18 cellular contexts compared by ENCODE assay signal in the genomic region with DNA sequence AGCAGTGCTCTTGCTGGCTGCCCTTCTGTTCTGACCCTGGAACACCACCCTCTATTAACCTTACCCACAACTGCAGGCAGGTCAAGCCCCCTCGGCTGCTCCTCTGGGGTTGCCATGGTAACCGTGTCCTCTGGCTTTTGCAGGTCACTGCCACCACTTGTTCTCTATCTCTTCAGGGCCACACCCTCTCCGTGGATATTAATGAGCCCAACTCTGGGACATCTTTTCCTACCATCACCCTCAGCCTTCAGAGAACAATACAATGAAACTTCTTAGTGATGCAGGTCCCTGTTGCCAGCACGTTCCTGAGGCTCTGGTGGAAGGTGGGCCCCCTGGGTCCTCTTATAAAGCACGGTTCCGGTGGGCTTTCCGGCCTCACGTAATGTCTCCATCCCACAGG. TPM values are rescaled to one million over a fixed set of nuclear protein-coding genes. Genes with fewer than 3 reads are reported as not detected.
DNase-seq lines count a peak whose midpoint lies in the region; ATAC-seq and TF ChIP-seq lines count a peak whose summit lies in the region.
"Had no signal": no experiment of that assay in that cellular context is flagged by ENCODE, and none has a peak within 500 bp of the region (broad histone marks: within the 10 kb centered on the region; RNA-seq: fewer than 3 reads in every experiment).

No MANE protein-coding gene starts in this region.

- no peaks in the 10 kb centered on the region for H3K27me3 Mint-ChIP-seq in T-helper 1 cell treated with Interleukin-12 subunit alpha and Interleukin-12 subunit beta and Interleukin-4 antibody, amounts not matched to agents 30 μg/mL and 1 μg/mL, for 36 hours (ENCODE audit: low read depth)
- no peaks in the 10 kb centered on the region for H3K27me3 Mint-ChIP-seq in CD8-positive, alpha-beta T cell (ENCODE audit: low read depth)
- H3K27me3 Mint-ChIP-seq in activated T-cell treated with anti-CD3 and anti-CD28 coated beads, Interleukin-2, amount 50 U/mL, for 72 hours (ENCODE audit: low read depth), result no peaks in the 10 kb centered on the region
- H3K27me3 Mint-ChIP-seq in memory B cell (no peaks in the 10 kb centered on the region), glutamatergic neuron (ENCODE audit: unreplicated experiment) (peaks cover 8% of the 10 kb centered on the region)

- H3K27me3 ChIP-seq in CD8-positive, alpha-beta T cell (ENCODE audit: insufficient read depth, low read length), result no peaks in the 10 kb centered on the region
- no peaks in the 10 kb centered on the region for H3K27me3 ChIP-seq in colonic mucosa

- peaks cover 72% of the 10 kb centered on the region for H3K4me1 Mint-ChIP-seq in T-helper 1 cell treated with Interleukin-12 subunit alpha and Interleukin-12 subunit beta and Interleukin-4 antibody, amounts not matched to agents 30 μg/mL and 1 μg/mL, for 36 hours (ENCODE audit: low read depth)
- peaks cover 95% of the 10 kb centered on the region for H3K4me1 Mint-ChIP-seq in CD8-positive, alpha-beta T cell (ENCODE audit: low read depth)
- H3K4me1 Mint-ChIP-seq in activated T-cell treated with anti-CD3 and anti-CD28 coated beads, Interleukin-2, amount 50 U/mL, for 72 hours (ENCODE audit: low read depth), result peaks cover 85% of the 10 kb centered on the region
- H3K4me1 Mint-ChIP-seq in memory B cell (peaks cover 77% of the 10 kb centered on the region), glutamatergic neuron (ENCODE audit: low read depth, unreplicated experiment) (no peaks in the 10 kb centered on the region)

- POLR2A ChIA-PET in CD8-positive, alpha-beta T cell (lab: Charles Lee), result no interaction called here

- no peak overlapping the region for H3K9ac ChIP-seq in colonic mucosa (ENCODE audit: low read depth in 2 of 2, low read length in 2 of 2)

- no peaks in the 10 kb centered on the region for H3K9me3 ChIP-seq in CD8-positive, alpha-beta T cell (ENCODE audit: low read length)
- H3K9me3 ChIP-seq in colonic mucosa, result no peaks in the 10 kb centered on the region

- no peak for TF ChIP-seq CTCF in CD8-positive, alpha-beta T cell (IDR thresholded peaks at IDR 0.05)
- TF ChIP-seq CTCF in glutamatergic neuron (IDR thresholded peaks at IDR 0.05; ENCODE audit: partially characterized antibody, unreplicated experiment), result no peak
- no peak for TF ChIP-seq CTCF in colonic mucosa (IDR thresholded peaks at IDR 0.05)

- peaks cover 58% of the 10 kb centered on the region for H3K36me3 Mint-ChIP-seq in T-helper 1 cell treated with Interleukin-12 subunit alpha and Interleukin-12 subunit beta and Interleukin-4 antibody, amounts not matched to agents 30 μg/mL and 1 μg/mL, for 36 hours (ENCODE audit: low read depth)
- peaks cover 76% of the 10 kb centered on the region for H3K36me3 Mint-ChIP-seq in CD8-positive, alpha-beta T cell
- peaks cover 11 to 30% of the 10 kb centered on the region in 2 donors for H3K36me3 Mint-ChIP-seq in activated T-cell treated with anti-CD3 and anti-CD28 coated beads, Interleukin-2, amount 50 U/mL, for 72 hours (ENCODE audit: insufficient read depth in 2 of 2)
- H3K36me3 Mint-ChIP-seq in memory B cell (peaks cover 47% of the 10 kb centered on the region), glutamatergic neuron (ENCODE audit: unreplicated experiment) (peaks cover 7% of the 10 kb centered on the region)
- H3K36me3 Mint-ChIP-seq: brain had no signal

- no peak overlapping the region for H3K27ac ChIP-seq in CD8-positive, alpha-beta T cell (ENCODE audit: low read depth, low read length)
- H3K27ac ChIP-seq in colonic mucosa, result no peak overlapping the region
- H3K27ac ChIP-seq: 22Rv1 had no signal

- H3K4me3 ChIP-seq in CD8-positive, alpha-beta T cell (ENCODE audit: low read depth, low read length), result no peak overlapping the region
- H3K4me3 ChIP-seq in colonic mucosa, result no peak overlapping the region
- H3K4me3 ChIP-seq: smooth muscle cell had no signal

- no peak for DNase-seq in T-helper 1 cell
- no peak for DNase-seq in CD8-positive, alpha-beta T cell
- no peak for DNase-seq in activated T-cell treated with anti-CD3 and anti-CD28 coated beads, Interleukin-2, amount 50 U/mL, for 72 hours
- no peak for DNase-seq in memory B cell (ENCODE audit: low spot score in 2 of 2)
- DNase-seq in glutamatergic neuron, result no peak
- no peak for DNase-seq in NCI-H1092 treated with DMSO at 0.1 percent for 48 hours (lab: John Stamatoyannopoulos, UW)
- DNase-seq in colonic mucosa, result no peak
- DNase-seq: AML-193; dermis blood vessel endothelial cell; NCI-H1436; NCI-H748 treated with DMSO at 0.1 percent for 48 hours; stimulated activated CD4-positive, alpha-beta T cell treated with anti-CD3 and anti-CD28 coated beads, Interleukin-4, amount 100 ng/mL, for 24 hours; substantia nigra; SW 1271 had no signal

- ATAC-seq in CD8-positive, alpha-beta T cell, result no peak
- ATAC-seq in activated T-cell treated with anti-CD3 and anti-CD28 coated beads, Interleukin-2, amount 50 U/mL, for 72 hours (replicated peaks in 1 of 2), result no peak
- no peak for ATAC-seq in memory B cell (ENCODE audit: low read depth)

- H3K27ac Mint-ChIP-seq in T-helper 1 cell treated with Interleukin-12 subunit alpha and Interleukin-12 subunit beta and Interleukin-4 antibody, amounts not matched to agents 30 μg/mL and 1 μg/mL, for 36 hours, result no peak overlapping the region
- peak overlapping the region; percentile 98 for H3K27ac Mint-ChIP-seq in CD8-positive, alpha-beta T cell
- H3K27ac Mint-ChIP-seq in activated T-cell treated with anti-CD3 and anti-CD28 coated beads, Interleukin-2, amount 50 U/mL, for 72 hours, result no peak overlapping the region
- H3K27ac Mint-ChIP-seq in memory B cell (peak overlapping the region; percentile 83), glutamatergic neuron (ENCODE audit: unreplicated experiment) (no peak overlapping the region)

- no peaks in the 10 kb centered on the region for H3K9me3 Mint-ChIP-seq in T-helper 1 cell treated with Interleukin-12 subunit alpha and Interleukin-12 subunit beta and Interleukin-4 antibody, amounts not matched to agents 30 μg/mL and 1 μg/mL, for 36 hours
- no peaks in the 10 kb centered on the region for H3K9me3 Mint-ChIP-seq in CD8-positive, alpha-beta T cell
- H3K9me3 Mint-ChIP-seq in activated T-cell treated with anti-CD3 and anti-CD28 coated beads, Interleukin-2, amount 50 U/mL, for 72 hours, result no peaks in the 10 kb centered on the region
- H3K9me3 Mint-ChIP-seq in memory B cell, result no peaks in the 10 kb centered on the region
- H3K9me3 Mint-ChIP-seq in glutamatergic neuron (ENCODE audit: unreplicated experiment), result no peaks in the 10 kb centered on the region

- intact Hi-C loops in CD8-positive, alpha-beta T cell (cut with DNase I, micrococcal nuclease), result no loop called here
- intact Hi-C loops in colonic mucosa (cut with DNase I), result no loop called here

- CTCF ChIA-PET in CD8-positive, alpha-beta T cell (lab: Charles Lee), result interaction anchor here (1.5 kb wide), 1 partner anchor 25 kb away, joined by 4 read pairs; no protein-coding TSS in a partner anchor

- H3K4me1 ChIP-seq in CD8-positive, alpha-beta T cell (ENCODE audit: insufficient read depth, low read length), result peaks cover 80% of the 10 kb centered on the region
- peaks cover 12% of the 10 kb centered on the region for H3K4me1 ChIP-seq in colonic mucosa

- peaks cover 5% of the 10 kb centered on the region for H3K36me3 ChIP-seq in CD8-positive, alpha-beta T cell (ENCODE audit: insufficient read depth, low read length)
- no peaks in the 10 kb centered on the region for H3K36me3 ChIP-seq in colonic mucosa

- H3K4me3 Mint-ChIP-seq in T-helper 1 cell treated with Interleukin-12 subunit alpha and Interleukin-12 subunit beta and Interleukin-4 antibody, amounts not matched to agents 30 μg/mL and 1 μg/mL, for 36 hours, result peak overlapping the region; percentile 96
- peak overlapping the region; percentile 100 for H3K4me3 Mint-ChIP-seq in CD8-positive, alpha-beta T cell
- H3K4me3 Mint-ChIP-seq in activated T-cell treated with anti-CD3 and anti-CD28 coated beads, Interleukin-2, amount 50 U/mL, for 72 hours, result peak overlapping the region; percentile 47 to 70
- H3K4me3 Mint-ChIP-seq in memory B cell (peak overlapping the region; percentile 38), glutamatergic neuron (ENCODE audit: unreplicated experiment) (no peak overlapping the region)
- H3K4me3 Mint-ChIP-seq: brain had no signal

RNA-seq across cellular contexts. Expression of a gene that starts 30.8 kb away (rescaled TPM):
- 10 to 100 TPM; 14.4 to 15.3 TPM for total RNA-seq in CD8-positive, alpha-beta T cell
- total RNA-seq in activated T-cell treated with anti-CD3 and anti-CD28 coated beads, Interleukin-2, amount 50 U/mL, for 72 hours, result 10 to 100 TPM; 18.7 to 22.3 TPM
- total RNA-seq in glutamatergic neuron (ENCODE audit: unreplicated experiment) (3.6 TPM), colonic mucosa (1 to 10 TPM; 5.6 to 6.7 TPM)

Comparison
In these comparisons a context has a peak if more than half of its experiments do, and no peak if none do; other contexts are left out.
1. H3K27ac Mint-ChIP-seq: peak in CD8-positive, alpha-beta T cell (single experiment) and memory B cell (single experiment); none in T-helper 1 cell treated with Interleukin-12 subunit alpha and Interleukin-12 subunit beta and Interleukin-4 antibody, amounts not matched to agents 30 μg/mL and 1 μg/mL, for 36 hours (single experiment), activated T-cell treated with anti-CD3 and anti-CD28 coated beads, Interleukin-2, amount 50 U/mL, for 72 hours (single experiment) and glutamatergic neuron (single experiment).